Comparison of ENCODE assay signal across 8 cellular contexts in genomic region chr12:28191018-28191595, GRCh38. TPM values are rescaled to one million over a fixed set of nuclear protein-coding genes. Genes with fewer than 3 reads are reported as not detected.
DNase-seq lines count a peak whose midpoint lies in the region; ATAC-seq, FAIRE-seq and TF ChIP-seq lines count a peak whose summit lies in the region.

No MANE protein-coding gene starts in this region.

- H3K9me3 ChIP-seq in iPS-18a (ENCODE audit: control insufficient read depth, low read depth, low read length) (no peaks in the 10 kb centered on the region), smooth muscle cell (replicated peaks; ENCODE audit: low read depth) (no peaks in the 10 kb centered on the region)

- TF ChIP-seq CTCF in GM12865 (IDR thresholded peaks at IDR 0.05; ENCODE audit: insufficient read depth, low read depth, low read length, missing control alignments), result no peak
- TF ChIP-seq CTCF in RWPE1 (conservative IDR thresholded peaks at IDR 0.05; ENCODE audit: low read depth), result no peak
- TF ChIP-seq CTCF in smooth muscle cell (IDR thresholded peaks at IDR 0.05; ENCODE audit: borderline replicate concordance, insufficient read depth, poor library complexity, severe bottlenecking), result no peak

- no peak for FAIRE-seq in RCC 7860 (lab: Jason Lieb, UNC)

- 12% methylated on average over 14 of the region's 14 CpGs for WGBS in smooth muscle cell (ENCODE audit: low lambda C conversion rate)

- H3K79me2 ChIP-seq in smooth muscle cell (ENCODE audit: low read depth), result peaks cover 13% of the 10 kb centered on the region

- peak; percentile 27 for DNase-seq in GM12865 (ENCODE audit: low read depth)
- DNase-seq in RWPE1 (ENCODE audit: low spot score), result peak; percentile 34
- no peak for DNase-seq in smooth muscle cell (lab: John Stamatoyannopoulos, UW; ENCODE audit: unreplicated experiment)
- DNase-seq in RCC 7860 (ENCODE audit: low spot score), result no peak
- no peak for DNase-seq in HuH-7.5 (ENCODE audit: low spot score)

- peak overlapping the region; percentile 81 for H3K9ac ChIP-seq in iPS-18a (ENCODE audit: low read length)
- peak overlapping the region; percentile 96 for H3K9ac ChIP-seq in smooth muscle cell (ENCODE audit: low read depth)

- H4K20me1 ChIP-seq in smooth muscle cell (ENCODE audit: low read depth), result no peaks in the 10 kb centered on the region

- peak overlapping the region; percentile 89 for H2AFZ ChIP-seq in smooth muscle cell (ENCODE audit: low read depth)

- CTCF ChIA-PET in RWPE1 (lab: Yijun Ruan, JAX), result interaction anchor here (0.7 to 1.2 kb wide), 2 partner anchors 11 to 369 kb away, joined by 3 to 4 read pairs; no protein-coding TSS in a partner anchor

- H3K36me3 ChIP-seq in iPS-18a (ENCODE audit: control insufficient read depth, low read depth, low read length) (no peaks in the 10 kb centered on the region), smooth muscle cell (ENCODE audit: low read depth) (no peaks in the 10 kb centered on the region)

- peak; percentile 1 for ATAC-seq in HG02759 (IDR thresholded peaks at IDR 0.05; ENCODE audit: unreplicated experiment)

- H3K4me3 ChIP-seq in GM12865 (ENCODE audit: low read depth, low read length) (peak overlapping the region; percentile 73), iPS-18a (ENCODE audit: low read length) (peak overlapping the region; percentile 94), smooth muscle cell (peak overlapping the region; percentile 65)

- H3F3A ChIP-seq in smooth muscle cell (ENCODE audit: low read depth), result no peaks in the 10 kb centered on the region

- POLR2A ChIA-PET in RWPE1 (lab: Yijun Ruan, JAX; ENCODE audit: low non-redundant PET), result interaction anchor here (1.0 kb wide), 1 partner anchor 221 kb away, joined by 6 read pairs; no protein-coding TSS in a partner anchor

- H3K27me3 ChIP-seq in iPS-18a (ENCODE audit: control insufficient read depth, insufficient read depth, low read length) (no peaks in the 10 kb centered on the region), smooth muscle cell (ENCODE audit: low read depth) (no peaks in the 10 kb centered on the region)

- H3K27ac ChIP-seq in RWPE1 (peak overlapping the region; percentile 96), angular gyrus (ENCODE audit: low read depth, low read length) (peak overlapping the region; percentile 96), iPS-18a (ENCODE audit: low read length) (no peak overlapping the region), smooth muscle cell (ENCODE audit: low read depth) (peak overlapping the region; percentile 94)

- peaks cover 5% of the 10 kb centered on the region for H3K4me1 ChIP-seq in iPS-18a (ENCODE audit: control insufficient read depth, low read depth, low read length)
- peaks cover 6% of the 10 kb centered on the region for H3K4me1 ChIP-seq in smooth muscle cell (ENCODE audit: low read depth)

- peak overlapping the region; percentile 86 for H3K4me2 ChIP-seq in smooth muscle cell

RNA-seq across cellular contexts. Expression of gene CCDC91, which starts 0.9 kb away (rescaled TPM):
- 20.1 and 25.4 TPM in 2 replicates for total RNA-seq in smooth muscle cell
- polyA plus RNA-seq in smooth muscle cell, result 21.2 and 23.7 TPM in 2 replicates

Comparison
In these comparisons a context has a peak if more than half of its experiments do, and no peak if none do; other contexts are left out.
1. DNase-seq: peak in GM12865 (single experiment) and RWPE1 (single experiment); none in smooth muscle cell (single experiment), RCC 7860 (single experiment) and HuH-7.5 (single experiment).
2. Peak in every context shown above with its lines, with median percentiles within 50 percentile points of each other: H3K4me3 ChIP-seq.